In genomic region chr4:83361416-83362196, GRCh38 we compare ENCODE assay signal across 1 cellular context.
TF ChIP-seq lines count a peak whose summit lies in the region.

No MANE protein-coding gene starts in this region.

TF ChIP-seq in HCT116, 20 proteins besides CTCF, POLR2A, EP300 and RAD21:
- no peak for TF ChIP-seq EGR1 (IDR thresholded peaks at IDR 0.05; ENCODE audit: low read depth)
- TF ChIP-seq POLR2AphosphoS5 (IDR thresholded peaks at IDR 0.05; ENCODE audit: low read depth, low read length): no peak
- TF ChIP-seq, protein P1, sequence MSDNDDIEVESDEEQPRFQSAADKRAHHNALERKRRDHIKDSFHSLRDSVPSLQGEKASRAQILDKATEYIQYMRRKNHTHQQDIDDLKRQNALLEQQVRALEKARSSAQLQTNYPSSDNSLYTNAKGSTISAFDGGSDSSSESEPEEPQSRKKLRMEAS (IDR thresholded peaks at IDR 0.05): no peak
- TF ChIP-seq, protein P2, sequence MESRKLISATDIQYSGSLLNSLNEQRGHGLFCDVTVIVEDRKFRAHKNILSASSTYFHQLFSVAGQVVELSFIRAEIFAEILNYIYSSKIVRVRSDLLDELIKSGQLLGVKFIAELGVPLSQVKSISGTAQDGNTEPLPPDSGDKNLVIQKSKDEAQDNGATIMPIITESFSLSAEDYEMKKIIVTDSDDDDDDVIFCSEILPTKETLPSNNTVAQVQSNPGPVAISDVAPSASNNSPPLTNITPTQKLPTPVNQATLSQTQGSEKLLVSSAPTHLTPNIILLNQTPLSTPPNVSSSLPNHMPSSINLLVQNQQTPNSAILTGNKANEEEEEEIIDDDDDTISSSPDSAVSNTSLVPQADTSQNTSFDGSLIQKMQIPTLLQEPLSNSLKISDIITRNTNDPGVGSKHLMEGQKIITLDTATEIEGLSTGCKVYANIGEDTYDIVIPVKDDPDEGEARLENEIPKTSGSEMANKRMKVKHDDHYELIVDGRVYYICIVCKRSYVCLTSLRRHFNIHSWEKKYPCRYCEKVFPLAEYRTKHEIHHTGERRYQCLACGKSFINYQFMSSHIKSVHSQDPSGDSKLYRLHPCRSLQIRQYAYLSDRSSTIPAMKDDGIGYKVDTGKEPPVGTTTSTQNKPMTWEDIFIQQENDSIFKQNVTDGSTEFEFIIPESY (IDR thresholded peaks at IDR 0.05; ENCODE audit: extremely low read depth, insufficient replicate concordance, low read length): no peak
- TF ChIP-seq CBX3 (IDR thresholded peaks at IDR 0.05; ENCODE audit: low read depth): no peak
- no peak for TF ChIP-seq YY1 (IDR thresholded peaks at IDR 0.05; ENCODE audit: extremely low read depth, insufficient replicate concordance, low read depth, low read length)
- TF ChIP-seq SRF (IDR thresholded peaks at IDR 0.05; ENCODE audit: low read depth): no peak
- TF ChIP-seq ELF1 (IDR thresholded peaks at IDR 0.05; ENCODE audit: borderline replicate concordance, low read depth): no peak
- TF ChIP-seq EZH2phosphoT487 (IDR thresholded peaks at IDR 0.05; ENCODE audit: borderline replicate concordance): no peak
- no peak for TF ChIP-seq FOSL1 (IDR thresholded peaks at IDR 0.05; ENCODE audit: low read depth)
- TF ChIP-seq CEBPB (IDR thresholded peaks at IDR 0.05; ENCODE audit: low read depth): no peak
- no peak for TF ChIP-seq EZH2 (IDR thresholded peaks at IDR 0.05)
- TF ChIP-seq SP1 (IDR thresholded peaks at IDR 0.05; ENCODE audit: low read depth): no peak
- no peak for TF ChIP-seq SIN3A (IDR thresholded peaks at IDR 0.05; ENCODE audit: low read depth)
- TF ChIP-seq, protein P3, sequence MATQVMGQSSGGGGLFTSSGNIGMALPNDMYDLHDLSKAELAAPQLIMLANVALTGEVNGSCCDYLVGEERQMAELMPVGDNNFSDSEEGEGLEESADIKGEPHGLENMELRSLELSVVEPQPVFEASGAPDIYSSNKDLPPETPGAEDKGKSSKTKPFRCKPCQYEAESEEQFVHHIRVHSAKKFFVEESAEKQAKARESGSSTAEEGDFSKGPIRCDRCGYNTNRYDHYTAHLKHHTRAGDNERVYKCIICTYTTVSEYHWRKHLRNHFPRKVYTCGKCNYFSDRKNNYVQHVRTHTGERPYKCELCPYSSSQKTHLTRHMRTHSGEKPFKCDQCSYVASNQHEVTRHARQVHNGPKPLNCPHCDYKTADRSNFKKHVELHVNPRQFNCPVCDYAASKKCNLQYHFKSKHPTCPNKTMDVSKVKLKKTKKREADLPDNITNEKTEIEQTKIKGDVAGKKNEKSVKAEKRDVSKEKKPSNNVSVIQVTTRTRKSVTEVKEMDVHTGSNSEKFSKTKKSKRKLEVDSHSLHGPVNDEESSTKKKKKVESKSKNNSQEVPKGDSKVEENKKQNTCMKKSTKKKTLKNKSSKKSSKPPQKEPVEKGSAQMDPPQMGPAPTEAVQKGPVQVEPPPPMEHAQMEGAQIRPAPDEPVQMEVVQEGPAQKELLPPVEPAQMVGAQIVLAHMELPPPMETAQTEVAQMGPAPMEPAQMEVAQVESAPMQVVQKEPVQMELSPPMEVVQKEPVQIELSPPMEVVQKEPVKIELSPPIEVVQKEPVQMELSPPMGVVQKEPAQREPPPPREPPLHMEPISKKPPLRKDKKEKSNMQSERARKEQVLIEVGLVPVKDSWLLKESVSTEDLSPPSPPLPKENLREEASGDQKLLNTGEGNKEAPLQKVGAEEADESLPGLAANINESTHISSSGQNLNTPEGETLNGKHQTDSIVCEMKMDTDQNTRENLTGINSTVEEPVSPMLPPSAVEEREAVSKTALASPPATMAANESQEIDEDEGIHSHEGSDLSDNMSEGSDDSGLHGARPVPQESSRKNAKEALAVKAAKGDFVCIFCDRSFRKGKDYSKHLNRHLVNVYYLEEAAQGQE (IDR thresholded peaks at IDR 0.05; ENCODE audit: low read depth): no peak
- TF ChIP-seq, protein P4, sequence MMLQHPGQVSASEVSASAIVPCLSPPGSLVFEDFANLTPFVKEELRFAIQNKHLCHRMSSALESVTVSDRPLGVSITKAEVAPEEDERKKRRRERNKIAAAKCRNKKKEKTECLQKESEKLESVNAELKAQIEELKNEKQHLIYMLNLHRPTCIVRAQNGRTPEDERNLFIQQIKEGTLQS (IDR thresholded peaks at IDR 0.05): no peak
